8 cellular contexts compared by ENCODE assay signal in genomic region chr20:62804632-62805364, GRCh38. TPM values are rescaled to one million over a fixed set of nuclear protein-coding genes. Genes with fewer than 3 reads are reported as not detected.
DNase-seq lines count a peak whose midpoint lies in the region; ATAC-seq and TF ChIP-seq lines count a peak whose summit lies in the region.

Gene OGFR (plus strand): TSS chr20:62804835. CDS start chr20:62804860, 25 bp downstream.

- H3K4me1 ChIP-seq in gastroesophageal sphincter (peaks cover 0 to 41% (median 23%) of the 10 kb centered on the region in 3 donors), neutrophil (ENCODE audit: control insufficient read depth in 1 of 2, insufficient read depth in 1 of 2, low read depth in 1 of 2, low read length in 1 of 2) (peaks cover 54 to 60% of the 10 kb centered on the region in 2 experiments), thymus (ENCODE audit: control insufficient read depth, insufficient read depth, low read length) (peaks cover 13% of the 10 kb centered on the region)

- H3K27me3 ChIP-seq in GM06990 (replicated peaks; ENCODE audit: control insufficient read depth, insufficient read depth, low read length) (no peaks in the 10 kb centered on the region), gastroesophageal sphincter (no peaks in the 10 kb centered on the region), neutrophil (no peaks in the 10 kb centered on the region), thymus (ENCODE audit: control insufficient read depth, insufficient read depth) (no peaks in the 10 kb centered on the region)

- peak; percentile 42 to 59 for TF ChIP-seq POLR2A in gastroesophageal sphincter (IDR thresholded peaks at IDR 0.05)

- TF ChIP-seq EP300 in gastroesophageal sphincter (IDR thresholded peaks at IDR 0.05): no peak

- H3K9me3 ChIP-seq in gastroesophageal sphincter (no peaks in the 10 kb centered on the region), neutrophil (no peaks in the 10 kb centered on the region), thymus (ENCODE audit: control insufficient read depth) (no peaks in the 10 kb centered on the region)

- POLR2A ChIA-PET in RWPE1 (lab: Yijun Ruan, JAX; ENCODE audit: low non-redundant PET): no interaction called here

- H3K36me3 ChIP-seq in GM06990 (ENCODE audit: control insufficient read depth, insufficient read depth, low read length) (peaks cover 18% of the 10 kb centered on the region), gastroesophageal sphincter (peaks cover 0 to 52% of the 10 kb centered on the region in 2 donors), neutrophil (peaks cover 52% of the 10 kb centered on the region), thymus (ENCODE audit: control insufficient read depth, insufficient read depth) (peaks cover 34% of the 10 kb centered on the region)

- DNase-seq in GM06990 (ENCODE audit: extremely low read depth, insufficient read length) (peak; percentile 81), RWPE1 (ENCODE audit: low spot score) (peak; percentile 92)
- DNase-seq in activated naive CD4-positive, alpha-beta T cell (lab: John Stamatoyannopoulos, UW): peak; percentile 40 to 73 (median 56)

- H3K4me3 ChIP-seq in GM06990 (replicated peaks; ENCODE audit: low read depth, low read length) (peak within 1 kb of the TSS; percentile 93), gastroesophageal sphincter (peak within 1 kb of the TSS; percentile 66 to 88), neutrophil (ENCODE audit: low read depth in 1 of 2, low read length in 1 of 2) (peak within 1 kb of the TSS; percentile 73 to 84), thymus (ENCODE audit: low read length) (peak within 1 kb of the TSS; percentile 86)

- CTCF ChIA-PET in RWPE1 (lab: Yijun Ruan, JAX): interaction anchor here (0.5 to 0.9 kb wide), 5 partner anchors 14 to 1114 kb away, joined by 3 to 5 read pairs (median 3); no protein-coding TSS in a partner anchor

- ATAC-seq in HG02763 (IDR thresholded peaks at IDR 0.05; ENCODE audit: unreplicated experiment): peak; percentile 37
- ATAC-seq in gastroesophageal sphincter: peak; percentile 55
- ATAC-seq in HG03565 (IDR thresholded peaks at IDR 0.05; ENCODE audit: unreplicated experiment): no peak

- H3K27ac ChIP-seq in RWPE1 (peak within 1 kb of the TSS; percentile 97), gastroesophageal sphincter (peak within 1 kb of the TSS; percentile 54 to 95 (median 88)), neutrophil (peak within 1 kb of the TSS; percentile 94), thymus (ENCODE audit: low read depth) (peak within 1 kb of the TSS; percentile 80)

- TF ChIP-seq CTCF in GM06990 (IDR thresholded peaks at IDR 0.05; ENCODE audit: insufficient read depth, low read length, poor library complexity, severe bottlenecking) (no peak), RWPE1 (conservative IDR thresholded peaks at IDR 0.05; ENCODE audit: low read depth) (no peak), gastroesophageal sphincter (IDR thresholded peaks at IDR 0.05) (no peak), neutrophil (IDR thresholded peaks at IDR 0.05) (no peak)

- WGBS in gastroesophageal sphincter (ENCODE audit: low coverage in 1 of 2), 2 donors: no CpG with 5 or more reads among the region's 103 CpGs
- WGBS in thymus: under 1% methylated on average over 102 of the region's 103 CpGs

RNA-seq across cellular contexts. Expression of gene OGFR, which starts in this region (rescaled TPM):
- total RNA-seq in gastroesophageal sphincter: 10 to 100 TPM; 55.1 to 61.0 (median 58.9) TPM
- polyA plus RNA-seq in thymus: 90.4 TPM
